ENCODE assay signal across 23 cellular contexts in the genomic region with DNA sequence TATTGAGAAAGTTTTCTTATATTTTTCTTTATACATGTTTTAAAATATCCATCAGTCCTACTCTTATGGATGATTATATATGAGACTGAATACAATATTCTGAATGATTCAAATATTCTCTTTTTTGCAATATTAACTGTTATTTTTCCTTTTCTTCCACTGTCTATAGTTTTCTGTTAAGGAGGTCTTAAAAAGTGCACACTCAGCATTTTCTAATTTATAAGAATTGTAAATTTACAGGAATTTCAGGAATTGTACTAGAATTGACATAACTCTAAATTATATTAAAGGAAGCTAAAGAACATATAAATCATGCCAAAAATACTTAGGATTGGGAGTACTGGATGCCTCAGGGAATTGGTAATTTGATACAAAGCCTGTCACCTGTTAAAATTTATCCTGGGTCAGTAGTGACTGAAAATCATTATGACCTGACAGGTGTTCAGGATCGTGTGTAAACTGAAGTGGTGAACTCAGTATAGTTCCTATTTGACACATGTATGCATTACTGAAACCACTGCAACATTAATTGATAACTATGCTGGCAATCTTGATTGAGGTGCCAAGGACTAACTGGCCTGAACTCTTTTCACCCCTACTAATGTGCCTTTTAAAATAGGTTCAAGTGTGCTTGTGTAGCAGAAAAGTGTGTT. TPM values are rescaled to one million over a fixed set of nuclear protein-coding genes. Genes with fewer than 3 reads are reported as not detected.
DNase-seq lines count a peak whose midpoint lies in the region; ATAC-seq and TF ChIP-seq lines count a peak whose summit lies in the region.
"Had no signal": no experiment of that assay in that cellular context is flagged by ENCODE, and none has a peak within 500 bp of the region (broad histone marks: within the 10 kb centered on the region; RNA-seq: fewer than 3 reads in every experiment).

No MANE protein-coding gene starts in this region.

- H3K4me3 Mint-ChIP-seq in progenitor cell of endocrine pancreas (ENCODE audit: low read depth): no peak overlapping the region
- H3K4me3 Mint-ChIP-seq: activated CD4-positive, alpha-beta T cell treated with anti-CD3 and anti-CD28 coated beads, Interleukin-2, amount 10 ng/mL, durations not matched to agents 24 days and 14 days; effector memory CD8-positive, alpha-beta T cell; H9; memory B cell; type B pancreatic cell had no signal

- peak; percentile 44 for ATAC-seq in HG03432 (IDR thresholded peaks at IDR 0.05; ENCODE audit: unreplicated experiment)
- no peak for ATAC-seq in Right ventricle myocardium superior (ENCODE audit: poor library complexity)
- ATAC-seq: effector memory CD8-positive, alpha-beta T cell; gastroesophageal sphincter had no signal

- no peaks in the 10 kb centered on the region for H3K27me3 Mint-ChIP-seq in progenitor cell of endocrine pancreas

- DNase-seq in NCI-H2107 treated with DMSO at 0.1 percent for 48 hours (lab: John Stamatoyannopoulos, UW; ENCODE audit: unreplicated experiment) (peak; percentile 29), NCI-H2107 (lab: John Stamatoyannopoulos, UW) (no peak), NCI-H69 (lab: John Stamatoyannopoulos, UW) (peak; percentile 67), progenitor cell of endocrine pancreas (ENCODE audit: low spot score, unreplicated experiment) (no peak), Right ventricle myocardium superior (no peak), hypothalamus (lab: John Stamatoyannopoulos, UW) (no peak), islet precursor cell (no peak)
- DNase-seq: activated CD4-positive, alpha-beta T cell treated with anti-CD3 and anti-CD28 coated beads, Interleukin-2, amount 10 ng/mL, durations not matched to agents 24 days and 14 days; brain microvascular endothelial cell; effector memory CD8-positive, alpha-beta T cell; H9; NCI-H1930; occipital lobe; Peyer's patch; retina; stomach; T-helper 2 cell had no signal

- peaks cover 14% of the 10 kb centered on the region for H3K4me1 Mint-ChIP-seq in progenitor cell of endocrine pancreas (ENCODE audit: low read depth)
- H3K4me1 Mint-ChIP-seq: activated CD4-positive, alpha-beta T cell treated with anti-CD3 and anti-CD28 coated beads, Interleukin-2, amount 10 ng/mL, durations not matched to agents 24 days and 14 days; H9; memory B cell had no signal

- H3K9me3 Mint-ChIP-seq in progenitor cell of endocrine pancreas (ENCODE audit: low read depth): no peaks in the 10 kb centered on the region
- H3K9me3 Mint-ChIP-seq: activated CD4-positive, alpha-beta T cell treated with anti-CD3 and anti-CD28 coated beads, Interleukin-2, amount 10 ng/mL, durations not matched to agents 24 days and 14 days; effector memory CD8-positive, alpha-beta T cell; H9; memory B cell; type B pancreatic cell had no signal

- TF ChIP-seq CTCF in progenitor cell of endocrine pancreas (IDR thresholded peaks at IDR 0.05; ENCODE audit: unreplicated experiment): no peak

- H3K36me3 Mint-ChIP-seq in progenitor cell of endocrine pancreas (ENCODE audit: insufficient read depth): no peaks in the 10 kb centered on the region
- H3K36me3 Mint-ChIP-seq: memory B cell, type B pancreatic cell had no signal

- peak overlapping the region; percentile 54 for H3K27ac Mint-ChIP-seq in progenitor cell of endocrine pancreas
- H3K27ac Mint-ChIP-seq: activated CD4-positive, alpha-beta T cell treated with anti-CD3 and anti-CD28 coated beads, Interleukin-2, amount 10 ng/mL, durations not matched to agents 24 days and 14 days; effector memory CD8-positive, alpha-beta T cell; H9; memory B cell; type B pancreatic cell had no signal

- intact Hi-C loops in Right ventricle myocardium superior (cut with DNase I): no loop called here

RNA-seq across cellular contexts. Expression of gene MSTN, which starts 30.4 kb away (rescaled TPM):
- total RNA-seq in progenitor cell of endocrine pancreas: 0.38 TPM in 2 replicates
- not detected for total RNA-seq in Right ventricle myocardium superior
- total RNA-seq: A172; activated CD4-positive, alpha-beta T cell treated with anti-CD3 and anti-CD28 coated beads, Interleukin-2, amount 10 ng/mL, durations not matched to agents 24 days and 14 days; G401; H9 had no signal

Comparison
In these comparisons a context has a peak if more than half of its experiments do, and no peak if none do; other contexts are left out.
1. DNase-seq: peak in NCI-H2107 treated with DMSO at 0.1 percent for 48 hours (single experiment) and NCI-H69 (single experiment); none in NCI-H2107 (single experiment), progenitor cell of endocrine pancreas (single experiment), Right ventricle myocardium superior (single experiment), hypothalamus (0 of 51) and islet precursor cell (single experiment).